9 cellular contexts compared by ENCODE assay signal in the genomic region with DNA sequence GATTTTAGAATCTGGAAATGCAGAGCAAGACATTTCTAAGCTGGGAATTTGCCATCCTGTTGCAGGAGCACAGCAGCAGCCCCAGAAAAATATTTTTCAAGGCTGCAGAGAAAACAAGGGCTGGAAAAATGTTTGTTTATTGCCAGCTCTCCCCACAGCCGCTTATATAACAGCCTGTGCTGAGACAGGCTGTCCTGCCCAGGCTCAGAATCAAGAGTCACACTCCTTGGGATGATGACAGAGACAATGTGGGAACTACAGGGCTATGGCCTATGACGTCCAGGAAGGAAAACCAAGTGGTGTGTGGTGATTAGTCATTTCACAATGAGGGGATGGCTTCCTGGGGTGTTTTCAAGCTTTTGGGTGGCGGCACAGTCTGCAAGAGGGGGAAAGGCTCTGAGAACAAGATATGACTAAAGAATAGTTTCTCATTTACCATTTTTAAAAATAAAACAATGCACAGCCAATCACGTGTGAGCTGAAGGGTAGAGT.
DNase-seq lines count a peak whose midpoint lies in the region; ATAC-seq, FAIRE-seq and TF ChIP-seq lines count a peak whose summit lies in the region.
"Had no signal": no experiment of that assay in that cellular context is flagged by ENCODE, and none has a peak within 500 bp of the region (broad histone marks: within the 10 kb centered on the region; RNA-seq: fewer than 3 reads in every experiment).

No MANE protein-coding gene starts in this region.

- H3K4me3 ChIP-seq in GM23338 (no peak overlapping the region), SJSA1 (no peak overlapping the region), esophagus (ENCODE audit: low read depth in 1 of 2, low read length in 2 of 2) (no peak overlapping the region)

- no peak overlapping the region for H3K4me2 ChIP-seq in GM23338
- H3K4me2 ChIP-seq: KMS-11 had no signal

- H3K36me3 ChIP-seq in GM23338 (ENCODE audit: insufficient read depth) (no peaks in the 10 kb centered on the region), SJSA1 (no peaks in the 10 kb centered on the region), esophagus (ENCODE audit: control insufficient read depth in 2 of 2, insufficient read depth in 2 of 2, low read length in 1 of 2) (no peaks in the 10 kb centered on the region)

- no peaks in the 10 kb centered on the region for H3F3A ChIP-seq in GM23338 (replicated peaks; ENCODE audit: low read depth)

- H3K4me1 ChIP-seq in GM23338 (ENCODE audit: insufficient read depth) = no peaks in the 10 kb centered on the region; the same call in 1 of the 2 replicates
- peaks cover 35% of the 10 kb centered on the region for H3K4me1 ChIP-seq in SJSA1 (replicated peaks)
- no peaks in the 10 kb centered on the region for H3K4me1 ChIP-seq in esophagus (ENCODE audit: control insufficient read depth in 2 of 2, insufficient read depth in 2 of 2, low read length in 1 of 2)

- H3K36me3 Mint-ChIP-seq in GM23338 (ENCODE audit: low read depth) = no peaks in the 10 kb centered on the region
- H3K36me3 Mint-ChIP-seq in nephron progenitor cell (ENCODE audit: low read depth) = no peaks in the 10 kb centered on the region

- H3K79me2 ChIP-seq in GM23338 (replicated peaks; ENCODE audit: insufficient read depth) = no peaks in the 10 kb centered on the region

- no peaks in the 10 kb centered on the region for H3K27me3 ChIP-seq in GM23338 (ENCODE audit: insufficient read depth)
- H3K27me3 ChIP-seq in SJSA1 (replicated peaks) = no peaks in the 10 kb centered on the region
- H3K27me3 ChIP-seq in esophagus (ENCODE audit: control insufficient read depth in 1 of 2, insufficient read depth in 2 of 2, low read length in 2 of 2) = no peaks in the 10 kb centered on the region

- no peak overlapping the region for H3K27ac Mint-ChIP-seq in GM23338
- peak overlapping the region; percentile 19 for H3K27ac Mint-ChIP-seq in nephron progenitor cell

- H3K4me1 Mint-ChIP-seq in GM23338 = peaks cover 7% of the 10 kb centered on the region
- H3K4me1 Mint-ChIP-seq in nephron progenitor cell = peaks cover 81% of the 10 kb centered on the region

- H3K9me3 Mint-ChIP-seq in GM23338 (no peaks in the 10 kb centered on the region), nephron progenitor cell (no peaks in the 10 kb centered on the region)

- H3K9me2 ChIP-seq in GM23338 (ENCODE audit: insufficient read depth) = no peaks in the 10 kb centered on the region

- TF ChIP-seq CTCF in GM23338 (conservative IDR thresholded peaks at IDR 0.05; ENCODE audit: low read depth in 2 of 2) (no peak), nephron progenitor cell (IDR thresholded peaks at IDR 0.05) (no peak)

- no peak for FAIRE-seq in H54 (lab: Jason Lieb, UNC)

- peak overlapping the region; percentile 59 for H2AFZ ChIP-seq in GM23338

- no peak for TF ChIP-seq POLR2A in H54 (IDR thresholded peaks at IDR 0.05; ENCODE audit: low read depth, low read length)

- 39% methylated on average over 4 of the region's 4 CpGs for WGBS in esophagus, 2 donors

- no peak overlapping the region for H3K27ac ChIP-seq in GM23338 (ENCODE audit: low read depth)
- peak overlapping the region; percentile 75 for H3K27ac ChIP-seq in SJSA1
- H3K27ac ChIP-seq in esophagus (ENCODE audit: low read depth in 2 of 2, low read length in 1 of 2) = peak overlapping the region; percentile 60 to 83
- H3K27ac ChIP-seq: KMS-11 had no signal

- no peaks in the 10 kb centered on the region for H4K20me1 ChIP-seq in GM23338 (replicated peaks; ENCODE audit: insufficient read depth)

- peaks cover 2% of the 10 kb centered on the region for H3K27me3 Mint-ChIP-seq in GM23338 (ENCODE audit: insufficient read depth, low read depth, poor library complexity)
- peaks cover 3% of the 10 kb centered on the region for H3K27me3 Mint-ChIP-seq in nephron progenitor cell (ENCODE audit: low read depth, poor library complexity)

- H3K9me3 ChIP-seq in SJSA1 (replicated peaks) (no peaks in the 10 kb centered on the region), esophagus (ENCODE audit: control insufficient read depth in 2 of 2, insufficient read depth in 1 of 2, low read depth in 1 of 2, low read length in 1 of 2) (no peaks in the 10 kb centered on the region)

- H3K4me3 Mint-ChIP-seq in GM23338 (no peak overlapping the region), nephron progenitor cell (no peak overlapping the region)

- DNase-seq in GM04504 (ENCODE audit: low read depth) (peak; percentile 76), GM23338 (ENCODE audit: low spot score) (no peak), SJSA1 (ENCODE audit: low read depth in 1 of 2, low spot score in 2 of 2) (peak; percentile 81 to 88), nephron progenitor cell (no peak), OCI-M2 (lab: John Stamatoyannopoulos, UW; ENCODE audit: unreplicated experiment) (no peak), H54 (ENCODE audit: insufficient read length, low spot score) (no peak)
- DNase-seq in activated naive CD4-positive, alpha-beta T cell (lab: John Stamatoyannopoulos, UW) = no peak

- ATAC-seq in GM23338 = no peak

TF ChIP-seq in GM23338, 12 proteins besides CTCF, POLR2A, EP300 and RAD21 (continues in another document):
- TF ChIP-seq EZH2 (IDR thresholded peaks at IDR 0.05; ENCODE audit: low read depth, unreplicated experiment) (no peak), NANOG (IDR thresholded peaks at IDR 0.05; ENCODE audit: borderline replicate concordance) (no peak), ZNF114 (CRISPR knock-in tag; IDR thresholded peaks at IDR 0.05) (no peak), JUNB (IDR thresholded peaks at IDR 0.05; ENCODE audit: unreplicated experiment) (no peak), CREB1 (CRISPR knock-in tag; IDR thresholded peaks at IDR 0.05; ENCODE audit: low read depth) (no peak), STAT1 (IDR thresholded peaks at IDR 0.05; ENCODE audit: unreplicated experiment) (no peak), ZNF331 (CRISPR knock-in tag; IDR thresholded peaks at IDR 0.05; ENCODE audit: low read depth) (no peak), POLR2AphosphoS5 (IDR thresholded peaks at IDR 0.05; ENCODE audit: low read depth) (no peak)
- TF ChIP-seq, protein P1, sequence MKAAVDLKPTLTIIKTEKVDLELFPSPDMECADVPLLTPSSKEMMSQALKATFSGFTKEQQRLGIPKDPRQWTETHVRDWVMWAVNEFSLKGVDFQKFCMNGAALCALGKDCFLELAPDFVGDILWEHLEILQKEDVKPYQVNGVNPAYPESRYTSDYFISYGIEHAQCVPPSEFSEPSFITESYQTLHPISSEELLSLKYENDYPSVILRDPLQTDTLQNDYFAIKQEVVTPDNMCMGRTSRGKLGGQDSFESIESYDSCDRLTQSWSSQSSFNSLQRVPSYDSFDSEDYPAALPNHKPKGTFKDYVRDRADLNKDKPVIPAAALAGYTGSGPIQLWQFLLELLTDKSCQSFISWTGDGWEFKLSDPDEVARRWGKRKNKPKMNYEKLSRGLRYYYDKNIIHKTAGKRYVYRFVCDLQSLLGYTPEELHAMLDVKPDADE (IDR thresholded peaks at IDR 0.05) = no peak
- TF ChIP-seq, protein P2, sequence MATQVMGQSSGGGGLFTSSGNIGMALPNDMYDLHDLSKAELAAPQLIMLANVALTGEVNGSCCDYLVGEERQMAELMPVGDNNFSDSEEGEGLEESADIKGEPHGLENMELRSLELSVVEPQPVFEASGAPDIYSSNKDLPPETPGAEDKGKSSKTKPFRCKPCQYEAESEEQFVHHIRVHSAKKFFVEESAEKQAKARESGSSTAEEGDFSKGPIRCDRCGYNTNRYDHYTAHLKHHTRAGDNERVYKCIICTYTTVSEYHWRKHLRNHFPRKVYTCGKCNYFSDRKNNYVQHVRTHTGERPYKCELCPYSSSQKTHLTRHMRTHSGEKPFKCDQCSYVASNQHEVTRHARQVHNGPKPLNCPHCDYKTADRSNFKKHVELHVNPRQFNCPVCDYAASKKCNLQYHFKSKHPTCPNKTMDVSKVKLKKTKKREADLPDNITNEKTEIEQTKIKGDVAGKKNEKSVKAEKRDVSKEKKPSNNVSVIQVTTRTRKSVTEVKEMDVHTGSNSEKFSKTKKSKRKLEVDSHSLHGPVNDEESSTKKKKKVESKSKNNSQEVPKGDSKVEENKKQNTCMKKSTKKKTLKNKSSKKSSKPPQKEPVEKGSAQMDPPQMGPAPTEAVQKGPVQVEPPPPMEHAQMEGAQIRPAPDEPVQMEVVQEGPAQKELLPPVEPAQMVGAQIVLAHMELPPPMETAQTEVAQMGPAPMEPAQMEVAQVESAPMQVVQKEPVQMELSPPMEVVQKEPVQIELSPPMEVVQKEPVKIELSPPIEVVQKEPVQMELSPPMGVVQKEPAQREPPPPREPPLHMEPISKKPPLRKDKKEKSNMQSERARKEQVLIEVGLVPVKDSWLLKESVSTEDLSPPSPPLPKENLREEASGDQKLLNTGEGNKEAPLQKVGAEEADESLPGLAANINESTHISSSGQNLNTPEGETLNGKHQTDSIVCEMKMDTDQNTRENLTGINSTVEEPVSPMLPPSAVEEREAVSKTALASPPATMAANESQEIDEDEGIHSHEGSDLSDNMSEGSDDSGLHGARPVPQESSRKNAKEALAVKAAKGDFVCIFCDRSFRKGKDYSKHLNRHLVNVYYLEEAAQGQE (IDR thresholded peaks at IDR 0.05; ENCODE audit: unreplicated experiment) = no peak

Comparison
In these comparisons a context has a peak if more than half of its experiments do, and no peak if none do; other contexts are left out.
1. DNase-seq: peak in GM04504 (single experiment) and SJSA1 (2 of 2); none in GM23338 (single experiment), nephron progenitor cell (single experiment), OCI-M2 (single experiment), activated naive CD4-positive, alpha-beta T cell (0 of 4) and H54 (single experiment).